Comparison of ENCODE assay signal across 8 cellular contexts in the genomic region with DNA sequence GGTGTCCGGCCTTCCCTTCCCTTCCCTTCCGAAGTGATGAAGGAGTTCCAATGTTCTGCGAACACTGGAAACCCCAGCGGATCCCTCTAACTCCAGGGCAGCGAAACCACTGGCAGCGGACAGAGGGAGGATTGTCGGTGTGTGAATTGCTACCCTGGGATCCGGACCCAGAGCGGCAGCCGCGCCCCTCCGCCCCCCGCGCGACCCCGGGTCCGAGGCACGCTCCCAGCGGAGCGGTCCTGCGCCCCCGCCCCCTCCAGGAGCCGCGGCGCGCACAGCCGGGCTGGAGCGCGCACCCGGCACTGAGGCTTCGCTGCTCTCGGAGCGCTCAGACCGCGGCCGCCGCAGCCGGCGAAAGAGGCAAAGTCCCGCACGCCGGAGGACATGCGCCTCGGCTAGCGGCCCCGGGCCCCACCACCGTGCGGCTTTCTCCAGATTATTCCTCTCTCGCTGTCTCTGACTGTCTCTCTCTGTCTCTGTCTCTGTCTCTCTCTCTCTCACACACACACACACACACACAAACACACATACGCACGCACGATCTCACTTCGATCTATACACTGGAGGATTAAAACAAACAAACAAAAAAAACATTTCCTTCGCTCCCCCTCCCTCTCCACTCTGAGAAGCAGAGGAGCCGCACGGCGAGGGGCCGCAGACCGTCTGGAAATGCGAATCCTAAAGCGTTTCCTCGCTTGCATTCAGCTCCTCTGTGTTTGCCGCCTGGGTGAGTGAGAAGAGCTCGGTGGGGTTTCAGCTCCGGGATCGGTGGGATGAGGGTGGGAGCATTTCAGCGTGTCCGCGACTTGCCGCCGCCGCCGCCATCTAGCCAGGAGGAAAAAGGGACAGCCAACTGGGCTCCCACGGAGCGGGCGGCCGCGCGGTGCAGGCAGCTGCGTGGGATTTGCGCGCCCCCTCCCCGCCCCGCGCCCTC. TPM values are rescaled to one million over a fixed set of nuclear protein-coding genes. Genes with fewer than 3 reads are reported as not detected.
DNase-seq lines count a peak whose midpoint lies in the region; ATAC-seq and TF ChIP-seq lines count a peak whose summit lies in the region.

A gene (plus strand): TSS at position 331 of the 934 bp plus-strand sequence. CDS start 339 bp downstream, at position 670.

- H3F3A ChIP-seq in PC-9 (ENCODE audit: insufficient read depth, low read depth), result no peaks in the 10 kb centered on the region

- peaks cover 6% of the 10 kb centered on the region for H3K4me1 Mint-ChIP-seq in activated T-cell treated with anti-CD3 and anti-CD28 coated beads, Interleukin-2, amount 50 U/mL, for 24 hours (ENCODE audit: low read depth)

- H2AFZ ChIP-seq in PC-9, result peak within 1 kb of the TSS; percentile 92

- H3K36me3 Mint-ChIP-seq in activated T-cell treated with anti-CD3 and anti-CD28 coated beads, Interleukin-2, amount 50 U/mL, for 24 hours (ENCODE audit: low read depth), result no peaks in the 10 kb centered on the region

- CTCF ChIA-PET in PC-9 (lab: Charles Lee), result interaction anchor here (0.7 kb wide), 1 partner anchor 133 kb away, joined by 3 read pairs; no protein-coding TSS in a partner anchor

- WGBS in esophagus, 2 donors, result 2 to 3% methylated on average over 69 to 85 of the region's 85 CpGs
- under 1% methylated on average over 85 of the region's 85 CpGs for WGBS in urinary bladder

- H3K9me2 ChIP-seq in PC-9 (ENCODE audit: insufficient read depth), result no peaks in the 10 kb centered on the region

- H3K27me3 ChIP-seq in PC-9 (ENCODE audit: insufficient read depth, low read depth) (peaks cover 27% of the 10 kb centered on the region; the same call in 1 of the 2 replicates), esophagus (ENCODE audit: control insufficient read depth in 1 of 2, insufficient read depth in 2 of 2, low read length in 2 of 2) (no peaks in the 10 kb centered on the region)

- POLR2A ChIA-PET in PC-9 (lab: Charles Lee; ENCODE audit: unreplicated experiment), result no interaction called here

- TF ChIP-seq CTCF in PC-9 (conservative IDR thresholded peaks at IDR 0.05) (no peak), mucosa of descending colon (IDR thresholded peaks at IDR 0.05) (no peak)

- DNase-seq in activated T-cell treated with anti-CD3 and anti-CD28 coated beads, Interleukin-2, amount 50 U/mL, for 24 hours, result no peak
- DNase-seq in activated T-cell treated with anti-CD3 and anti-CD28 coated beads, Interleukin-2, amount 50 U/mL, for 48 hours, result no peak
- DNase-seq in PC-9, result peak in 1 of 2 experiments; percentile 25
- peak in 2 of 3 donors; percentile 7 to 23 for DNase-seq in mucosa of descending colon
- no peak for DNase-seq in DMS79 (lab: John Stamatoyannopoulos, UW)
- no peak for DNase-seq in DMS153 (lab: John Stamatoyannopoulos, UW)

- no TSS peak for BruUV-seq in PC-9 (replicated peaks; lab: Mats Ljungman, UMichigan)

- H3K4me3 ChIP-seq in PC-9 (peak within 1 kb of the TSS; percentile 59), esophagus (ENCODE audit: low read depth in 1 of 2, low read length in 2 of 2) (peak within 1 kb of the TSS; percentile 73 to 93), mucosa of descending colon (no peak within 1 kb of the TSS), urinary bladder (ENCODE audit: low read depth, low read length) (peak within 1 kb of the TSS; percentile 40)

- peaks cover 48% of the 10 kb centered on the region for H3K27me3 Mint-ChIP-seq in activated T-cell treated with anti-CD3 and anti-CD28 coated beads, Interleukin-2, amount 50 U/mL, for 24 hours

- peak; percentile 66 for ATAC-seq in mucosa of descending colon

- H3K36me3 ChIP-seq in PC-9 (ENCODE audit: low read depth), result no peaks in the 10 kb centered on the region
- H3K36me3 ChIP-seq in esophagus (ENCODE audit: control insufficient read depth in 2 of 2, insufficient read depth in 2 of 2, low read length in 1 of 2), result no peaks in the 10 kb centered on the region
- no peaks in the 10 kb centered on the region for H3K36me3 ChIP-seq in mucosa of descending colon (ENCODE audit: low read depth)
- H3K36me3 ChIP-seq in urinary bladder (ENCODE audit: insufficient read depth), result no peaks in the 10 kb centered on the region

- no peaks in the 10 kb centered on the region for H4K20me1 ChIP-seq in PC-9 (ENCODE audit: insufficient read depth)

- no peaks in the 10 kb centered on the region for H3K79me2 ChIP-seq in PC-9 (ENCODE audit: low read depth)

- no peaks in the 10 kb centered on the region for H3K9me3 Mint-ChIP-seq in activated T-cell treated with anti-CD3 and anti-CD28 coated beads, Interleukin-2, amount 50 U/mL, for 24 hours

- peak within 1 kb of the TSS; percentile 99 for H3K4me2 ChIP-seq in PC-9

- H3K27ac Mint-ChIP-seq in activated T-cell treated with anti-CD3 and anti-CD28 coated beads, Interleukin-2, amount 50 U/mL, for 24 hours, result no peak within 1 kb of the TSS

- H3K9me3 ChIP-seq in PC-9 (ENCODE audit: insufficient read depth, low read depth) (no peaks in the 10 kb centered on the region), esophagus (ENCODE audit: control insufficient read depth in 2 of 2, insufficient read depth in 1 of 2, low read depth in 1 of 2, low read length in 1 of 2) (no peaks in the 10 kb centered on the region), mucosa of descending colon (no peaks in the 10 kb centered on the region)

- H3K4me3 Mint-ChIP-seq in activated T-cell treated with anti-CD3 and anti-CD28 coated beads, Interleukin-2, amount 50 U/mL, for 24 hours, result peak within 1 kb of the TSS; percentile 13

- intact Hi-C loops in PC-9 (cut with micrococcal nuclease; ENCODE audit: unreplicated experiment) (no loop called here), mucosa of descending colon (cut with DNase I, micrococcal nuclease) (no loop called here)

- H3K4me1 ChIP-seq in PC-9 (replicated peaks; ENCODE audit: insufficient read depth) (no peaks in the 10 kb centered on the region), esophagus (ENCODE audit: control insufficient read depth in 2 of 2, insufficient read depth in 2 of 2, low read length in 1 of 2) (no peaks in the 10 kb centered on the region), mucosa of descending colon (ENCODE audit: low read depth) (peaks cover 3% of the 10 kb centered on the region), urinary bladder (ENCODE audit: insufficient read depth) (no peaks in the 10 kb centered on the region)

- H3K27ac ChIP-seq in PC-9, result no peak within 1 kb of the TSS
- H3K27ac ChIP-seq in esophagus (ENCODE audit: low read depth in 2 of 2, low read length in 1 of 2), result peak within 1 kb of the TSS in 1 of 2 donors; percentile 16
- H3K27ac ChIP-seq in urinary bladder (ENCODE audit: low read depth), result no peak within 1 kb of the TSS

RNA-seq across cellular contexts. Expression of the gene that starts here (rescaled TPM):
- 0.28 and 0.37 TPM in 2 replicates for total RNA-seq in PC-9 (2021)
- polyA plus RNA-seq in esophagus, result 10 to 100 TPM in 1 of 2 donors, 1 to 10 TPM in 1; 9.3 to 13.3 TPM
- total RNA-seq in mucosa of descending colon, result 1 to 10 TPM in 1 of 3 donors, under 1 TPM in 2; 0.49 to 9.1 (median 0.67) TPM
- 13.9 TPM for total RNA-seq in urinary bladder
- 1.5 TPM for polyA plus RNA-seq in urinary bladder

Comparison
In these comparisons a context has a peak if more than half of its experiments do, and no peak if none do; other contexts are left out.
1. DNase-seq: peak in mucosa of descending colon (2 of 3); none in activated T-cell treated with anti-CD3 and anti-CD28 coated beads, Interleukin-2, amount 50 U/mL, for 24 hours (single experiment), activated T-cell treated with anti-CD3 and anti-CD28 coated beads, Interleukin-2, amount 50 U/mL, for 48 hours (0 of 2), DMS79 (single experiment) and DMS153 (single experiment).